ENCODE assay signal across 13 cellular contexts in genomic region chr7:75477457-75477856, GRCh38. TPM values are rescaled to one million over a fixed set of nuclear protein-coding genes. Genes with fewer than 3 reads are reported as not detected.
"Had no signal": no experiment of that assay in that cellular context is flagged by ENCODE, and none has a peak within 500 bp of the region (broad histone marks: within the 10 kb centered on the region; RNA-seq: fewer than 3 reads in every experiment).

No MANE protein-coding gene starts in this region.

RNA-seq across cellular contexts. Expression of gene SPDYE5, which starts 14.7 kb away (rescaled TPM):
- total RNA-seq: activated CD4-positive, alpha-beta memory T cell treated with anti-CD3 and anti-CD28 coated beads for 36 hours; activated CD4-positive, alpha-beta T cell treated with anti-CD3 and anti-CD28 coated beads, Interleukin-2, amount 10 ng/mL, durations not matched to agents 24 days and 14 days; activated CD8-positive, alpha-beta memory T cell treated with anti-CD3 and anti-CD28 coated beads for 36 hours; activated naive CD4-positive, alpha-beta T cell treated with anti-CD3 and anti-CD28 coated beads for 36 hours; activated naive CD4-positive, alpha-beta T cell treated with anti-CD3 and anti-CD28 coated beads, Interleukin-2, amount 50 U/mL, for 72 hours; activated naive CD8-positive, alpha-beta T cell treated with anti-CD3 and anti-CD28 coated beads for 36 hours; activated T-cell treated with anti-CD3 and anti-CD28 coated beads, Interleukin-2, amount 50 U/mL, for 4 hours; activated T-cell treated with anti-CD3 and anti-CD28 coated beads, Interleukin-2, amount 50 U/mL, for 72 hours; activated T-helper 1 cell treated with anti-CD3 and anti-CD28 coated beads, Interleukin-12 subunit alpha, Interleukin-12 subunit beta, Interleukin-2, Interleukin-4 antibody, amounts not matched to agents 30 ng/mL and 10 ng/mL and 1 ng/mL, durations not matched to agents 14 hours and 24 hours and 36 hours; ascending aorta; bronchial epithelial cell; cardiac muscle cell; cerebellum had no signal
